ENCODE assay signal across 21 cellular contexts in genomic region chr22:17994424-17995108, GRCh38. TPM values are rescaled to one million over a fixed set of nuclear protein-coding genes. Genes with fewer than 3 reads are reported as not detected.
DNase-seq lines count a peak whose midpoint lies in the region; ATAC-seq, FAIRE-seq and TF ChIP-seq lines count a peak whose summit lies in the region.
"Had no signal": no experiment of that assay in that cellular context is flagged by ENCODE, and none has a peak within 500 bp of the region (broad histone marks: within the 10 kb centered on the region; RNA-seq: fewer than 3 reads in every experiment).

No MANE protein-coding gene starts in this region.

- H3K4me1 ChIP-seq in DOHH2 (ENCODE audit: control insufficient read depth, low read length) (peaks cover 95% of the 10 kb centered on the region), Loucy (ENCODE audit: insufficient read depth, low read length, poor library complexity, severe bottlenecking) (peaks cover 37% of the 10 kb centered on the region), K562 (replicated peaks in 1 of 2; ENCODE audit: control insufficient read depth in 2 of 2, insufficient read depth in 2 of 2, low read length in 2 of 2) (peaks cover 2 to 4% of the 10 kb centered on the region in 2 experiments; a peak in 2 of 5 replicates)
- H3K4me1 ChIP-seq: breast epithelium had no signal

- no TSS peak for BruUV-seq in K562 (replicated peaks; lab: Mats Ljungman, UMichigan)

- TF ChIP-seq EP300 in K562 (IDR thresholded peaks at IDR 0.05; ENCODE audit: low read length), result no peak

- peaks cover 8% of the 10 kb centered on the region for H3K36me3 ChIP-seq in DOHH2 (ENCODE audit: control insufficient read depth, low read length)
- H3K36me3 ChIP-seq in Loucy (ENCODE audit: insufficient read depth, low read length), result no peaks in the 10 kb centered on the region
- 0 out of 3 replicates have a peak, but pooled peaks cover 3% of the 10 kb centered on the region for H3K36me3 ChIP-seq in K562 (ENCODE audit: control insufficient read depth, insufficient read depth, low read length)
- H3K36me3 ChIP-seq: breast epithelium, esophagus muscularis mucosa, upper lobe of right lung had no signal

- H3K4me3 Mint-ChIP-seq in neural crest cell (no peak overlapping the region), mesothelial cell of epicardium (no peak overlapping the region)
- H3K4me3 Mint-ChIP-seq: activated naive CD8-positive, alpha-beta T cell treated with anti-CD3 and anti-CD28 coated beads, Interleukin-2, amount 10 ng/mL, durations not matched to agents 7 days and 5 days; dendritic cell treated with granulocyte-macrophage colony-stimulating factor and Interleukin-4, amounts not matched to agents 40 ng/mL and 50 ng/mL, for 4 days; T-helper 2 cell treated with Interferon-gamma antibody and Interleukin-4, amounts not matched to agents 5 μg/mL and 100 μg/mL, for 36 hours had no signal

- TF ChIP-seq POLR2A in K562 (conservative IDR thresholded peaks at IDR 0.05), result no peak

- peaks cover 90% of the 10 kb centered on the region for H3K79me2 ChIP-seq in DOHH2 (ENCODE audit: control insufficient read depth, low read length)
- peaks cover 90% of the 10 kb centered on the region for H3K79me2 ChIP-seq in Loucy (ENCODE audit: insufficient read depth, low read length)
- peaks cover 44% of the 10 kb centered on the region for H3K79me2 ChIP-seq in K562 (ENCODE audit: control insufficient read depth, insufficient read depth, low read length)

- CTCF ChIA-PET in K562 (lab: Yijun Ruan, JAX; ENCODE audit: low intra/inter-chr PET ratio), result no interaction called here

- H3K27ac ChIP-seq in DOHH2 (ENCODE audit: low read depth, low read length), result peak overlapping the region; percentile 86
- H3K27ac ChIP-seq in K562 (ENCODE audit: extremely low read depth, low read depth, low read length), result no peak overlapping the region
- H3K27ac ChIP-seq: C4-2B, esophagus muscularis mucosa, upper lobe of right lung had no signal

- H3K4me1 Mint-ChIP-seq in neural crest cell, result peaks cover 38% of the 10 kb centered on the region
- H3K4me1 Mint-ChIP-seq in mesothelial cell of epicardium, result peaks cover 9% of the 10 kb centered on the region

- H2AFZ ChIP-seq in Loucy (ENCODE audit: low read length) (no peak overlapping the region), K562 (ENCODE audit: low read depth, low read length) (no peak overlapping the region)

- POLR2A ChIA-PET in K562 (lab: Yijun Ruan, JAX), result interaction anchor here (0.7 to 1.0 kb wide), 2 partner anchors 12 to 309 kb away, joined by 3 to 4 read pairs; no protein-coding TSS in a partner anchor

- H3K9me2 ChIP-seq in DOHH2 (replicated peaks; ENCODE audit: control insufficient read depth, low read length) (no peaks in the 10 kb centered on the region), Loucy (replicated peaks; ENCODE audit: low read depth, low read length) (no peaks in the 10 kb centered on the region)

- WGBS in K562 (ENCODE audit: insufficient coverage, low coverage, missing lambda C conversion rate), result 76% methylated on average over 9 of the region's 10 CpGs

- H3K4me2 ChIP-seq in DOHH2 (ENCODE audit: low read length), result peak overlapping the region; percentile 66
- peak overlapping the region; percentile 61 for H3K4me2 ChIP-seq in Loucy (ENCODE audit: low read depth, low read length, poor library complexity, severe bottlenecking)
- H3K4me2 ChIP-seq in K562 (ENCODE audit: insufficient read depth, low read length), result no peak overlapping the region

- ATAC-seq in K562 (peak; percentile 6; the same call in 1 of the 3 replicates), HG03460 (IDR thresholded peaks at IDR 0.05; ENCODE audit: unreplicated experiment) (no peak)
- ATAC-seq: upper lobe of right lung had no signal

- peak overlapping the region; percentile 16 for H3K27ac Mint-ChIP-seq in neural crest cell (ENCODE audit: unreplicated experiment)
- H3K27ac Mint-ChIP-seq in mesothelial cell of epicardium, result no peak overlapping the region
- H3K27ac Mint-ChIP-seq: dendritic cell treated with granulocyte-macrophage colony-stimulating factor and Interleukin-4, amounts not matched to agents 40 ng/mL and 50 ng/mL, for 4 days; T-helper 2 cell treated with Interferon-gamma antibody and Interleukin-4, amounts not matched to agents 5 μg/mL and 100 μg/mL, for 36 hours had no signal

- H3K27me3 ChIP-seq in DOHH2 (ENCODE audit: control insufficient read depth, low read length) (no peaks in the 10 kb centered on the region), Loucy (ENCODE audit: insufficient read depth, low read length, poor library complexity, severe bottlenecking) (no peaks in the 10 kb centered on the region), K562 (ENCODE audit: control insufficient read depth in 2 of 2, insufficient read depth in 2 of 2, low read length in 2 of 2) (no peaks in the 10 kb centered on the region)
- H3K27me3 ChIP-seq: breast epithelium, esophagus muscularis mucosa, upper lobe of right lung had no signal

- H4K20me1 ChIP-seq in DOHH2 (ENCODE audit: control insufficient read depth, insufficient read depth, low read depth, low read length) (peaks cover 12% of the 10 kb centered on the region; the same call in 1 of the 2 replicates), Loucy (ENCODE audit: insufficient read depth, low read length, poor library complexity, severe bottlenecking) (peaks cover 48% of the 10 kb centered on the region), K562 (replicated peaks; ENCODE audit: control insufficient read depth, insufficient read depth, low read length) (peaks cover 41% of the 10 kb centered on the region; the same call in 1 of the 2 replicates)

- DNase-seq in K562 (ENCODE audit: extremely low read depth in 1 of 4, low spot score in 3 of 4) (no peak), neural crest cell (ENCODE audit: low read depth, low spot score) (no peak), mesenteric fat pad (ENCODE audit: low spot score) (no peak), Kasumi-1 (lab: John Stamatoyannopoulos, UW) (no peak), mesothelial cell of epicardium (ENCODE audit: low spot score in 2 of 2, unreplicated experiment in 2 of 2) (no peak)
- DNase-seq: activated naive CD8-positive, alpha-beta T cell treated with anti-CD3 and anti-CD28 coated beads, Interleukin-2, amount 10 ng/mL, durations not matched to agents 7 days and 5 days; GOT3; NCI-H146; NCI-H345; Right ventricle myocardium superior; small intestine; stimulated activated naive CD4-positive, alpha-beta T cell treated with Interleukin-2 at 50 U/mL for 16 hours; upper lobe of right lung had no signal

- in situ Hi-C loops in K562 (cut with MboI), result no loop called here

- peak; percentile 80 for FAIRE-seq in K562 (lab: Jason Lieb, UNC)
- FAIRE-seq: small intestine had no signal

- H3K36me3 Mint-ChIP-seq in neural crest cell (ENCODE audit: low read depth) (no peaks in the 10 kb centered on the region), mesothelial cell of epicardium (no peaks in the 10 kb centered on the region)
- H3K36me3 Mint-ChIP-seq: activated naive CD8-positive, alpha-beta T cell treated with anti-CD3 and anti-CD28 coated beads, Interleukin-2, amount 10 ng/mL, durations not matched to agents 7 days and 5 days had no signal

- no peak overlapping the region for H3K9ac ChIP-seq in Loucy (ENCODE audit: low read depth, low read length, poor library complexity, severe bottlenecking)
- H3K9ac ChIP-seq in K562 (ENCODE audit: insufficient read depth in 1 of 2, low read depth in 2 of 2, low read length in 2 of 2), result no peak overlapping the region

- H3K9me1 ChIP-seq in K562 (ENCODE audit: control insufficient read depth, insufficient read depth, low read length), result no peaks in the 10 kb centered on the region

- H3F3A ChIP-seq in DOHH2 (ENCODE audit: control insufficient read depth, insufficient read depth) (peaks cover 31% of the 10 kb centered on the region), Loucy (ENCODE audit: low read depth) (no peaks in the 10 kb centered on the region)

- H3K4me3 ChIP-seq in DOHH2 (ENCODE audit: low read length) (peak overlapping the region; percentile 56), Loucy (ENCODE audit: low read length, poor library complexity, severe bottlenecking) (peak overlapping the region; percentile 32), K562 (no peak overlapping the region)
- H3K4me3 ChIP-seq: breast epithelium, esophagus muscularis mucosa, upper lobe of right lung had no signal

- no peak for TF ChIP-seq CTCF in DOHH2 (IDR thresholded peaks at IDR 0.05; ENCODE audit: low read depth, low read length, poor library complexity, severe bottlenecking)
- no peak for TF ChIP-seq CTCF in Loucy (conservative IDR thresholded peaks at IDR 0.05; ENCODE audit: low read length)
- no peak for TF ChIP-seq CTCF in K562 (IDR thresholded peaks at IDR 0.05 in 2 of 3, conservative IDR thresholded peaks at IDR 0.05 in 1 of 3; ENCODE audit: insufficient read depth in 2 of 3, low read depth in 1 of 3, low read length in 3 of 3)
- TF ChIP-seq CTCF in neural crest cell (conservative IDR thresholded peaks at IDR 0.05), result no peak
- TF ChIP-seq CTCF in mesothelial cell of epicardium (IDR thresholded peaks at IDR 0.05; ENCODE audit: unreplicated experiment), result no peak

- H3K9me3 ChIP-seq in DOHH2 (ENCODE audit: control insufficient read depth, insufficient read depth, low read length), result no peaks in the 10 kb centered on the region
- no peaks in the 10 kb centered on the region for H3K9me3 ChIP-seq in Loucy (ENCODE audit: insufficient read depth, low read depth, low read length)
- H3K9me3 ChIP-seq in K562 (replicated peaks; ENCODE audit: control insufficient read depth, insufficient read depth, low read depth, low read length), result no peaks in the 10 kb centered on the region
- H3K9me3 ChIP-seq: breast epithelium, esophagus muscularis mucosa, upper lobe of right lung had no signal

- H3K9me3 Mint-ChIP-seq in neural crest cell (no peaks in the 10 kb centered on the region), mesothelial cell of epicardium (no peaks in the 10 kb centered on the region)
- H3K9me3 Mint-ChIP-seq: activated naive CD8-positive, alpha-beta T cell treated with anti-CD3 and anti-CD28 coated beads, Interleukin-2, amount 10 ng/mL, durations not matched to agents 7 days and 5 days; dendritic cell treated with granulocyte-macrophage colony-stimulating factor and Interleukin-4, amounts not matched to agents 40 ng/mL and 50 ng/mL, for 4 days; T-helper 2 cell treated with Interferon-gamma antibody and Interleukin-4, amounts not matched to agents 5 μg/mL and 100 μg/mL, for 36 hours had no signal

- H3K27me3 Mint-ChIP-seq in neural crest cell (ENCODE audit: low read depth) (no peaks in the 10 kb centered on the region), mesothelial cell of epicardium (ENCODE audit: low read depth) (no peaks in the 10 kb centered on the region)
- H3K27me3 Mint-ChIP-seq: activated naive CD8-positive, alpha-beta T cell treated with anti-CD3 and anti-CD28 coated beads, Interleukin-2, amount 10 ng/mL, durations not matched to agents 7 days and 5 days had no signal

- intact Hi-C loops in K562 (cut with micrococcal nuclease), result no loop called here

- TF ChIP-seq RAD21 in K562 (CRISPR knock-in tag; conservative IDR thresholded peaks at IDR 0.05 in 1 of 2, IDR thresholded peaks at IDR 0.05 in 1 of 2), result no peak

RNA-seq across cellular contexts. Expression of gene MICAL3, which starts 29.8 kb away (rescaled TPM):
- 186 and 197 TPM in 2 replicates for total RNA-seq in K562 (2011; cell fraction: chromatin; rRNA removed; ENCODE audit: low replicate concordance)
- total RNA-seq in K562 (2011; cell fraction: nucleolus; rRNA removed), result 71.9 and 74.6 TPM in 2 replicates
- total RNA-seq in K562 (2011; cell fraction: nucleoplasm; rRNA removed), result 116 and 129 TPM in 2 replicates
- total RNA-seq in K562 (2014; rRNA removed) (9.5 and 14.0 TPM in 2 replicates), K562 (2014; rRNA removed; fragmentation: Illumina TruSeq; extraction: Trizol) (15.7 and 17.8 TPM in 2 replicates), K562 (2015; rRNA removed; fragmentation: Illumina TruSeq; extraction: Trizol) (9.3 and 10.3 TPM in 2 replicates), K562 (2021) (32.1 and 36.0 TPM in 2 replicates), neural crest cell (84.5 and 87.1 TPM in 2 replicates), mesenteric fat pad (65.2 TPM), mesothelial cell of epicardium (94.2 to 103 TPM (median 95.0 TPM) in 3 replicates)
- polyA plus RNA-seq in K562 (2011; rRNA removed) (12.3 and 14.2 TPM in 2 replicates), K562 (2014; fragmentation: Illumina TruSeq; extraction: Trizol) (22.3 and 27.0 TPM in 2 replicates), K562 (2014; fragmentation: Nextera tagmentation; extraction: Ambion mirVana) (under 1 TPM; 0.53 to 0.56 TPM), K562 (2014; rRNA removed) (13.9 and 15.2 TPM in 2 replicates)
- polyA plus RNA-seq in K562 (2011; cell fraction: cytosol; rRNA removed), result 5.0 and 6.0 TPM in 2 replicates
- polyA plus RNA-seq in K562 (2011; cell fraction: nucleus; rRNA removed), result 39.1 and 45.0 TPM in 2 replicates
- 16.9 and 18.8 TPM in 2 replicates for polyA plus RNA-seq in K562 (2012)
- 30.0 and 32.4 TPM in 2 replicates for polyA minus RNA-seq in K562 (2011; rRNA and poly(A)+ RNA removed)
- 14.7 and 15.1 TPM in 2 replicates for polyA minus RNA-seq in K562 (2011; cell fraction: cytosol; rRNA and poly(A)+ RNA removed)
- 25.6 and 42.9 TPM in 2 replicates for polyA minus RNA-seq in K562 (2011; cell fraction: nucleus; rRNA and poly(A)+ RNA removed)
